Comparison of ENCODE assay signal across 10 cellular contexts in genomic region chr10:59678884-59679301, GRCh38. TPM values are rescaled to one million over a fixed set of nuclear protein-coding genes. Genes with fewer than 3 reads are reported as not detected.
DNase-seq lines count a peak whose midpoint lies in the region; ATAC-seq and TF ChIP-seq lines count a peak whose summit lies in the region.
"Had no signal": no experiment of that assay in that cellular context is flagged by ENCODE, and none has a peak within 500 bp of the region (broad histone marks: within the 10 kb centered on the region; RNA-seq: fewer than 3 reads in every experiment).

No MANE protein-coding gene starts in this region.

- intact Hi-C loops in activated CD4-positive, alpha-beta T cell treated with anti-CD3 and anti-CD28 coated beads for 36 hours (cut with DNase I, micrococcal nuclease), result no loop called here
- intact Hi-C loops in activated CD4-positive, alpha-beta memory T cell treated with anti-CD3 and anti-CD28 coated beads for 36 hours (cut with micrococcal nuclease), result no loop called here
- intact Hi-C loops in naive thymus-derived CD4-positive, alpha-beta T cell (cut with micrococcal nuclease), result no loop called here

- H3F3A ChIP-seq in neural progenitor cell (ENCODE audit: low read depth), result peaks cover 3% of the 10 kb centered on the region

- no peak overlapping the region for H3K4me2 ChIP-seq in neural progenitor cell

- no peak for TF ChIP-seq CTCF in neural progenitor cell (IDR thresholded peaks at IDR 0.05)

- H3K27me3 ChIP-seq in naive thymus-derived CD4-positive, alpha-beta T cell (ENCODE audit: control insufficient read depth in 2 of 2, insufficient read depth in 2 of 2, low read length in 2 of 2), result no peaks in the 10 kb centered on the region
- H3K27me3 ChIP-seq in neural progenitor cell, result no peaks in the 10 kb centered on the region
- H3K27me3 ChIP-seq: Peyer's patch had no signal

- H3K27ac Mint-ChIP-seq in activated CD4-positive, alpha-beta T cell treated with anti-CD3 and anti-CD28 coated beads for 36 hours, result no peak overlapping the region
- no peak overlapping the region for H3K27ac Mint-ChIP-seq in activated CD4-positive, alpha-beta memory T cell treated with anti-CD3 and anti-CD28 coated beads for 36 hours
- no peak overlapping the region for H3K27ac Mint-ChIP-seq in stimulated activated effector memory CD8-positive, alpha-beta T cell treated with anti-CD3 and anti-CD28 coated beads, Interleukin-12 subunit alpha, Interleukin-12 subunit beta, amount 100 ng/mL, for 72 hours
- H3K27ac Mint-ChIP-seq in naive thymus-derived CD4-positive, alpha-beta T cell, result no peak overlapping the region
- no peak overlapping the region for H3K27ac Mint-ChIP-seq in neural progenitor cell
- H3K27ac Mint-ChIP-seq in naive thymus-derived CD8-positive, alpha-beta T cell, result no peak overlapping the region

- H3K9me3 Mint-ChIP-seq in activated CD4-positive, alpha-beta T cell treated with anti-CD3 and anti-CD28 coated beads for 36 hours (ENCODE audit: low read depth), result no peaks in the 10 kb centered on the region
- H3K9me3 Mint-ChIP-seq in activated CD4-positive, alpha-beta memory T cell treated with anti-CD3 and anti-CD28 coated beads for 36 hours, result no peaks in the 10 kb centered on the region
- no peaks in the 10 kb centered on the region for H3K9me3 Mint-ChIP-seq in stimulated activated effector memory CD8-positive, alpha-beta T cell treated with anti-CD3 and anti-CD28 coated beads, Interleukin-12 subunit alpha, Interleukin-12 subunit beta, amount 100 ng/mL, for 72 hours
- peaks cover 0 to 2% (median 0%) of the 10 kb centered on the region in 11 donors for H3K9me3 Mint-ChIP-seq in naive thymus-derived CD4-positive, alpha-beta T cell
- no peaks in the 10 kb centered on the region for H3K9me3 Mint-ChIP-seq in neural progenitor cell
- H3K9me3 Mint-ChIP-seq in naive thymus-derived CD8-positive, alpha-beta T cell, result no peaks in the 10 kb centered on the region

- H3K79me2 ChIP-seq in neural progenitor cell (ENCODE audit: low read depth), result peaks cover 6% of the 10 kb centered on the region

- no peak overlapping the region for H3K27ac ChIP-seq in naive thymus-derived CD4-positive, alpha-beta T cell (ENCODE audit: low read depth, low read length)
- no peak overlapping the region for H3K27ac ChIP-seq in neural progenitor cell
- H3K27ac ChIP-seq: 22Rv1 had no signal

- H3K4me3 Mint-ChIP-seq in activated CD4-positive, alpha-beta T cell treated with anti-CD3 and anti-CD28 coated beads for 36 hours, result no peak overlapping the region
- no peak overlapping the region for H3K4me3 Mint-ChIP-seq in activated CD4-positive, alpha-beta memory T cell treated with anti-CD3 and anti-CD28 coated beads for 36 hours
- no peak overlapping the region for H3K4me3 Mint-ChIP-seq in stimulated activated effector memory CD8-positive, alpha-beta T cell treated with anti-CD3 and anti-CD28 coated beads, Interleukin-12 subunit alpha, Interleukin-12 subunit beta, amount 100 ng/mL, for 72 hours
- H3K4me3 Mint-ChIP-seq in naive thymus-derived CD4-positive, alpha-beta T cell, result no peak overlapping the region
- H3K4me3 Mint-ChIP-seq in neural progenitor cell, result no peak overlapping the region
- H3K4me3 Mint-ChIP-seq in naive thymus-derived CD8-positive, alpha-beta T cell, result no peak overlapping the region

- no peak overlapping the region for H3K9ac ChIP-seq in neural progenitor cell

- DNase-seq in activated CD4-positive, alpha-beta T cell treated with anti-CD3 and anti-CD28 coated beads for 36 hours, result peak; percentile 39
- no peak for DNase-seq in activated CD4-positive, alpha-beta T cell treated with anti-CD3 and anti-CD28 coated beads, Interleukin-2, amount 50 U/mL, for 48 hours
- DNase-seq in activated CD4-positive, alpha-beta memory T cell treated with anti-CD3 and anti-CD28 coated beads for 36 hours, result peak; percentile 12
- DNase-seq in stimulated activated effector memory CD8-positive, alpha-beta T cell treated with anti-CD3 and anti-CD28 coated beads, Interleukin-12 subunit alpha, Interleukin-12 subunit beta, amount 100 ng/mL, for 72 hours (ENCODE audit: low spot score in 2 of 2), result no peak
- DNase-seq in naive thymus-derived CD4-positive, alpha-beta T cell, result no peak
- no peak for DNase-seq in neural progenitor cell (ENCODE audit: low spot score)
- DNase-seq in naive thymus-derived CD8-positive, alpha-beta T cell, result no peak

- peaks cover 3% of the 10 kb centered on the region for H3K4me1 Mint-ChIP-seq in activated CD4-positive, alpha-beta T cell treated with anti-CD3 and anti-CD28 coated beads for 36 hours
- no peaks in the 10 kb centered on the region for H3K4me1 Mint-ChIP-seq in activated CD4-positive, alpha-beta memory T cell treated with anti-CD3 and anti-CD28 coated beads for 36 hours (ENCODE audit: low read depth)
- H3K4me1 Mint-ChIP-seq in stimulated activated effector memory CD8-positive, alpha-beta T cell treated with anti-CD3 and anti-CD28 coated beads, Interleukin-12 subunit alpha, Interleukin-12 subunit beta, amount 100 ng/mL, for 72 hours, result no peaks in the 10 kb centered on the region
- H3K4me1 Mint-ChIP-seq in naive thymus-derived CD4-positive, alpha-beta T cell, result peaks cover 0 to 7% (median 0%) of the 10 kb centered on the region in 7 donors
- no peaks in the 10 kb centered on the region for H3K4me1 Mint-ChIP-seq in neural progenitor cell
- H3K4me1 Mint-ChIP-seq in naive thymus-derived CD8-positive, alpha-beta T cell, result peaks cover 0 to 6% (median 0%) of the 10 kb centered on the region in 4 donors

- no peaks in the 10 kb centered on the region for H3K36me3 ChIP-seq in naive thymus-derived CD4-positive, alpha-beta T cell (ENCODE audit: control insufficient read depth in 2 of 3, insufficient read depth in 3 of 3, low read length in 3 of 3)
- H3K36me3 ChIP-seq in neural progenitor cell, result peaks cover 10% of the 10 kb centered on the region
- H3K36me3 ChIP-seq: Peyer's patch had no signal

- H3K4me3 ChIP-seq in naive thymus-derived CD4-positive, alpha-beta T cell (ENCODE audit: low read length), result no peak overlapping the region
- H3K4me3 ChIP-seq in neural progenitor cell, result no peak overlapping the region
- H3K4me3 ChIP-seq: Peyer's patch had no signal

- H2AFZ ChIP-seq in neural progenitor cell (replicated peaks), result no peak overlapping the region

- H4K20me1 ChIP-seq in neural progenitor cell (ENCODE audit: low read depth), result peaks cover 3% of the 10 kb centered on the region

- H3K36me3 Mint-ChIP-seq in activated CD4-positive, alpha-beta T cell treated with anti-CD3 and anti-CD28 coated beads for 36 hours (ENCODE audit: low read depth), result no peaks in the 10 kb centered on the region
- no peaks in the 10 kb centered on the region for H3K36me3 Mint-ChIP-seq in activated CD4-positive, alpha-beta memory T cell treated with anti-CD3 and anti-CD28 coated beads for 36 hours
- H3K36me3 Mint-ChIP-seq in stimulated activated effector memory CD8-positive, alpha-beta T cell treated with anti-CD3 and anti-CD28 coated beads, Interleukin-12 subunit alpha, Interleukin-12 subunit beta, amount 100 ng/mL, for 72 hours, result no peaks in the 10 kb centered on the region
- no peaks in the 10 kb centered on the region for H3K36me3 Mint-ChIP-seq in naive thymus-derived CD4-positive, alpha-beta T cell
- H3K36me3 Mint-ChIP-seq in neural progenitor cell, result peaks cover 3% of the 10 kb centered on the region
- H3K36me3 Mint-ChIP-seq in naive thymus-derived CD8-positive, alpha-beta T cell, result no peaks in the 10 kb centered on the region

- ATAC-seq in activated CD4-positive, alpha-beta T cell treated with anti-CD3 and anti-CD28 coated beads for 36 hours, result peak; percentile 91
- ATAC-seq in HG02981 (IDR thresholded peaks at IDR 0.05; ENCODE audit: unreplicated experiment), result peak; percentile 78
- peak; percentile 79 for ATAC-seq in stimulated activated effector memory CD8-positive, alpha-beta T cell treated with anti-CD3 and anti-CD28 coated beads, Interleukin-12 subunit alpha, Interleukin-12 subunit beta, amount 100 ng/mL, for 72 hours
- ATAC-seq in naive thymus-derived CD4-positive, alpha-beta T cell, result no peak
- no peak for ATAC-seq in naive thymus-derived CD8-positive, alpha-beta T cell

- H3K4me1 ChIP-seq in naive thymus-derived CD4-positive, alpha-beta T cell (ENCODE audit: control insufficient read depth in 2 of 2, insufficient read depth in 2 of 2, low read length in 2 of 2), result no peaks in the 10 kb centered on the region
- peaks cover 21% of the 10 kb centered on the region for H3K4me1 ChIP-seq in neural progenitor cell
- H3K4me1 ChIP-seq: Peyer's patch had no signal

- H3K27me3 Mint-ChIP-seq in activated CD4-positive, alpha-beta T cell treated with anti-CD3 and anti-CD28 coated beads for 36 hours, result no peaks in the 10 kb centered on the region
- no peaks in the 10 kb centered on the region for H3K27me3 Mint-ChIP-seq in activated CD4-positive, alpha-beta memory T cell treated with anti-CD3 and anti-CD28 coated beads for 36 hours
- H3K27me3 Mint-ChIP-seq in naive thymus-derived CD4-positive, alpha-beta T cell, result peaks cover 0 to 3% (median 0%) of the 10 kb centered on the region in 5 donors
- no peaks in the 10 kb centered on the region for H3K27me3 Mint-ChIP-seq in neural progenitor cell (ENCODE audit: insufficient read depth, low read depth)
- H3K27me3 Mint-ChIP-seq in naive thymus-derived CD8-positive, alpha-beta T cell, result peaks cover 0 to 4% (median 0%) of the 10 kb centered on the region in 5 donors

- CTCF ChIA-PET in activated CD4-positive, alpha-beta T cell treated with anti-CD3 and anti-CD28 coated beads for 36 hours (lab: Charles Lee), result interaction anchor here (0.5 to 1.6 kb wide), 3 partner anchors 9 to 1287 kb away, joined by 3 to 5 read pairs (median 4); no protein-coding TSS in a partner anchor
- CTCF ChIA-PET in activated CD4-positive, alpha-beta memory T cell treated with anti-CD3 and anti-CD28 coated beads for 36 hours (lab: Charles Lee), result no interaction called here
- CTCF ChIA-PET in naive thymus-derived CD4-positive, alpha-beta T cell (lab: Charles Lee), result no interaction called here

- H3K9me3 ChIP-seq in naive thymus-derived CD4-positive, alpha-beta T cell (ENCODE audit: control insufficient read depth in 2 of 3, low read length in 3 of 3), result no peaks in the 10 kb centered on the region
- no peaks in the 10 kb centered on the region for H3K9me3 ChIP-seq in neural progenitor cell (ENCODE audit: low read depth)
- H3K9me3 ChIP-seq: Peyer's patch had no signal

- POLR2A ChIA-PET in activated CD4-positive, alpha-beta T cell treated with anti-CD3 and anti-CD28 coated beads for 36 hours (lab: Charles Lee), result no interaction called here
- POLR2A ChIA-PET in activated CD4-positive, alpha-beta memory T cell treated with anti-CD3 and anti-CD28 coated beads for 36 hours (lab: Charles Lee), result no interaction called here
- POLR2A ChIA-PET in naive thymus-derived CD4-positive, alpha-beta T cell (lab: Charles Lee), result no interaction called here
- POLR2A ChIA-PET in naive thymus-derived CD8-positive, alpha-beta T cell (lab: Charles Lee), result no interaction called here

RNA-seq across cellular contexts. Expression of gene SLC16A9, which starts 30.8 kb away (rescaled TPM):
- total RNA-seq in activated CD4-positive, alpha-beta T cell treated with anti-CD3 and anti-CD28 coated beads for 36 hours, result 1 to 10 TPM; 1.0 to 1.4 TPM
- total RNA-seq in activated CD4-positive, alpha-beta memory T cell treated with anti-CD3 and anti-CD28 coated beads for 36 hours, result under 1 TPM; 0.40 to 0.44 TPM
- 1 to 10 TPM in 1 of 5 experiments, not detected in 4; 1.5 TPM for total RNA-seq in naive thymus-derived CD4-positive, alpha-beta T cell
- polyA plus RNA-seq in naive thymus-derived CD4-positive, alpha-beta T cell, result not detected
- 39.6 and 48.5 TPM in 2 replicates for total RNA-seq in neural progenitor cell (ENCODE audit: low replicate concordance)
- not detected for total RNA-seq in naive thymus-derived CD8-positive, alpha-beta T cell
- not detected for polyA plus RNA-seq in naive thymus-derived CD8-positive, alpha-beta T cell

Comparison
In these comparisons a context has a peak if more than half of its experiments do, and no peak if none do; other contexts are left out.
1. DNase-seq: peak in activated CD4-positive, alpha-beta T cell treated with anti-CD3 and anti-CD28 coated beads for 36 hours (single experiment) and activated CD4-positive, alpha-beta memory T cell treated with anti-CD3 and anti-CD28 coated beads for 36 hours (single experiment); none in activated CD4-positive, alpha-beta T cell treated with anti-CD3 and anti-CD28 coated beads, Interleukin-2, amount 50 U/mL, for 48 hours (0 of 2), stimulated activated effector memory CD8-positive, alpha-beta T cell treated with anti-CD3 and anti-CD28 coated beads, Interleukin-12 subunit alpha, Interleukin-12 subunit beta, amount 100 ng/mL, for 72 hours (0 of 2), naive thymus-derived CD4-positive, alpha-beta T cell (0 of 9), neural progenitor cell (single experiment) and naive thymus-derived CD8-positive, alpha-beta T cell (0 of 10).
2. ATAC-seq: peak in activated CD4-positive, alpha-beta T cell treated with anti-CD3 and anti-CD28 coated beads for 36 hours (single experiment), HG02981 (single experiment) and stimulated activated effector memory CD8-positive, alpha-beta T cell treated with anti-CD3 and anti-CD28 coated beads, Interleukin-12 subunit alpha, Interleukin-12 subunit beta, amount 100 ng/mL, for 72 hours (single experiment); none in naive thymus-derived CD4-positive, alpha-beta T cell (single experiment) and naive thymus-derived CD8-positive, alpha-beta T cell (0 of 2).
3. RNA of gene SLC16A9, which starts 30.8 kb away (total RNA-seq): 39.6 to 48.5 TPM in neural progenitor cell; 1.0 to 1.4 TPM in activated CD4-positive, alpha-beta T cell treated with anti-CD3 and anti-CD28 coated beads for 36 hours, 0.40 to 0.44 TPM in activated CD4-positive, alpha-beta memory T cell treated with anti-CD3 and anti-CD28 coated beads for 36 hours, 1.5 TPM in naive thymus-derived CD4-positive, alpha-beta T cell and not detected in naive thymus-derived CD8-positive, alpha-beta T cell; every median in the first group is over 10 times any median in the second.